In the genomic region with DNA sequence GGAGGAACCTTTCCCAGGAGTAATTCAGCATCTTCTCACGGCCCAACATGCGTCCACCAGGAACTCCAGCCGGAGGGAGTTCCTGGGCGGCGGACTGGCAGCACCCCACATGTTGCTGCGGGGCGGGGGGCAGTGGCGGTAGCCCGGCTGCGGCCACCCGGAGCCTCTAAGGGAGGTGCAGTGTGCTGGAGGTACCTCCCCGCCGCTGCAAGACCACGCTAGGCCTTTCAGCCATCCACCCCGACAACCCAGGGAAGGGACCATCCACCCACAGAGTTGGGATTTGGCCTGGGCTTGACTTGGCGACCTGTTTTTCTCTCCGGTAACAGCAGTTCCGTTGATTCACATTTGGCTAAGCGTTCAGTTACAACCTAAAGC, we compare ENCODE assay signal across 1 cellular context.
TF ChIP-seq lines count a peak whose summit lies in the region.

No MANE protein-coding gene starts in this region.

TF ChIP-seq in GM23338, 12 proteins besides CTCF, POLR2A, EP300 and RAD21 (continued from another document):
- TF ChIP-seq, protein P1, sequence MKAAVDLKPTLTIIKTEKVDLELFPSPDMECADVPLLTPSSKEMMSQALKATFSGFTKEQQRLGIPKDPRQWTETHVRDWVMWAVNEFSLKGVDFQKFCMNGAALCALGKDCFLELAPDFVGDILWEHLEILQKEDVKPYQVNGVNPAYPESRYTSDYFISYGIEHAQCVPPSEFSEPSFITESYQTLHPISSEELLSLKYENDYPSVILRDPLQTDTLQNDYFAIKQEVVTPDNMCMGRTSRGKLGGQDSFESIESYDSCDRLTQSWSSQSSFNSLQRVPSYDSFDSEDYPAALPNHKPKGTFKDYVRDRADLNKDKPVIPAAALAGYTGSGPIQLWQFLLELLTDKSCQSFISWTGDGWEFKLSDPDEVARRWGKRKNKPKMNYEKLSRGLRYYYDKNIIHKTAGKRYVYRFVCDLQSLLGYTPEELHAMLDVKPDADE (IDR thresholded peaks at IDR 0.05), result no peak
- TF ChIP-seq EZH2 (IDR thresholded peaks at IDR 0.05; ENCODE audit: low read depth, unreplicated experiment), result no peak
- no peak for TF ChIP-seq CREB1 (CRISPR knock-in tag; IDR thresholded peaks at IDR 0.05; ENCODE audit: low read depth)
- TF ChIP-seq ZNF331 (CRISPR knock-in tag; IDR thresholded peaks at IDR 0.05; ENCODE audit: low read depth), result no peak
